Comparison of ENCODE assay signal across 1 cellular context in the genomic region with DNA sequence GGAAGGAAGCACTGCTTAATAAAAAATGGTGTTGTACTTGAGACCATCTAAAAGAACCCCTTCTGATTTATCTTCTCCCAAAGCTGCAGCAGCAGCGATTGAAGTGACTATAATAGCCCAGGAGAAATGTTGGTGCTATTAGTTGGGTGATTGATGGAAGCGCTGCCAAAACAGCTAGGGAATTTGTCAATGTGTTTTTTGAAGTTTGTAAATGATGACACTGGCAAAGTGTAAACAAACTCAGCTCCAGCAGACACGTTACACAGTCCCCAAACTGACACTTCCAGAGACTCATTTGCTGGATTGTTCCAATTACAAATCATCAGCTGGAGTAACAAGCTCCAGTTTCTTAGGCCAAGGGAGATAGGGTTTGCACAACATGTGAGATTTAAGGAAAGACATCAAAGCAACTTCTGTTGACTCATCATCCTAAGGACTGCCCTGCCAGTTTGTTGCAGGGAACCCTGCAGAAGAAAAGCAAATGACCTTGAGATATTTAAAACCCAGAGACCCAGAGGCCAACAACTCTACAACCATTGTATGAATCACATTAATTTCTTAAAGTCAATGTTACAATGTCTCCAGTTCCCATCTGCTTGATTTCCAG.
TF ChIP-seq lines count a peak whose summit lies in the region.

No MANE protein-coding gene starts in this region.

TF ChIP-seq in GM23338, 12 proteins besides CTCF, POLR2A, EP300 and RAD21 (continued from another document):
- TF ChIP-seq, protein P1, sequence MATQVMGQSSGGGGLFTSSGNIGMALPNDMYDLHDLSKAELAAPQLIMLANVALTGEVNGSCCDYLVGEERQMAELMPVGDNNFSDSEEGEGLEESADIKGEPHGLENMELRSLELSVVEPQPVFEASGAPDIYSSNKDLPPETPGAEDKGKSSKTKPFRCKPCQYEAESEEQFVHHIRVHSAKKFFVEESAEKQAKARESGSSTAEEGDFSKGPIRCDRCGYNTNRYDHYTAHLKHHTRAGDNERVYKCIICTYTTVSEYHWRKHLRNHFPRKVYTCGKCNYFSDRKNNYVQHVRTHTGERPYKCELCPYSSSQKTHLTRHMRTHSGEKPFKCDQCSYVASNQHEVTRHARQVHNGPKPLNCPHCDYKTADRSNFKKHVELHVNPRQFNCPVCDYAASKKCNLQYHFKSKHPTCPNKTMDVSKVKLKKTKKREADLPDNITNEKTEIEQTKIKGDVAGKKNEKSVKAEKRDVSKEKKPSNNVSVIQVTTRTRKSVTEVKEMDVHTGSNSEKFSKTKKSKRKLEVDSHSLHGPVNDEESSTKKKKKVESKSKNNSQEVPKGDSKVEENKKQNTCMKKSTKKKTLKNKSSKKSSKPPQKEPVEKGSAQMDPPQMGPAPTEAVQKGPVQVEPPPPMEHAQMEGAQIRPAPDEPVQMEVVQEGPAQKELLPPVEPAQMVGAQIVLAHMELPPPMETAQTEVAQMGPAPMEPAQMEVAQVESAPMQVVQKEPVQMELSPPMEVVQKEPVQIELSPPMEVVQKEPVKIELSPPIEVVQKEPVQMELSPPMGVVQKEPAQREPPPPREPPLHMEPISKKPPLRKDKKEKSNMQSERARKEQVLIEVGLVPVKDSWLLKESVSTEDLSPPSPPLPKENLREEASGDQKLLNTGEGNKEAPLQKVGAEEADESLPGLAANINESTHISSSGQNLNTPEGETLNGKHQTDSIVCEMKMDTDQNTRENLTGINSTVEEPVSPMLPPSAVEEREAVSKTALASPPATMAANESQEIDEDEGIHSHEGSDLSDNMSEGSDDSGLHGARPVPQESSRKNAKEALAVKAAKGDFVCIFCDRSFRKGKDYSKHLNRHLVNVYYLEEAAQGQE (IDR thresholded peaks at IDR 0.05; ENCODE audit: unreplicated experiment), result no peak
- TF ChIP-seq CREB1 (CRISPR knock-in tag; IDR thresholded peaks at IDR 0.05; ENCODE audit: low read depth) (no peak), STAT1 (IDR thresholded peaks at IDR 0.05; ENCODE audit: unreplicated experiment) (no peak), POLR2AphosphoS5 (IDR thresholded peaks at IDR 0.05; ENCODE audit: low read depth) (no peak), ZNF114 (CRISPR knock-in tag; IDR thresholded peaks at IDR 0.05) (no peak), NANOG (IDR thresholded peaks at IDR 0.05; ENCODE audit: borderline replicate concordance) (no peak), EZH2 (IDR thresholded peaks at IDR 0.05; ENCODE audit: low read depth, unreplicated experiment) (no peak), JUNB (IDR thresholded peaks at IDR 0.05; ENCODE audit: unreplicated experiment) (no peak), ZNF331 (CRISPR knock-in tag; IDR thresholded peaks at IDR 0.05; ENCODE audit: low read depth) (no peak)
- TF ChIP-seq, protein P2, sequence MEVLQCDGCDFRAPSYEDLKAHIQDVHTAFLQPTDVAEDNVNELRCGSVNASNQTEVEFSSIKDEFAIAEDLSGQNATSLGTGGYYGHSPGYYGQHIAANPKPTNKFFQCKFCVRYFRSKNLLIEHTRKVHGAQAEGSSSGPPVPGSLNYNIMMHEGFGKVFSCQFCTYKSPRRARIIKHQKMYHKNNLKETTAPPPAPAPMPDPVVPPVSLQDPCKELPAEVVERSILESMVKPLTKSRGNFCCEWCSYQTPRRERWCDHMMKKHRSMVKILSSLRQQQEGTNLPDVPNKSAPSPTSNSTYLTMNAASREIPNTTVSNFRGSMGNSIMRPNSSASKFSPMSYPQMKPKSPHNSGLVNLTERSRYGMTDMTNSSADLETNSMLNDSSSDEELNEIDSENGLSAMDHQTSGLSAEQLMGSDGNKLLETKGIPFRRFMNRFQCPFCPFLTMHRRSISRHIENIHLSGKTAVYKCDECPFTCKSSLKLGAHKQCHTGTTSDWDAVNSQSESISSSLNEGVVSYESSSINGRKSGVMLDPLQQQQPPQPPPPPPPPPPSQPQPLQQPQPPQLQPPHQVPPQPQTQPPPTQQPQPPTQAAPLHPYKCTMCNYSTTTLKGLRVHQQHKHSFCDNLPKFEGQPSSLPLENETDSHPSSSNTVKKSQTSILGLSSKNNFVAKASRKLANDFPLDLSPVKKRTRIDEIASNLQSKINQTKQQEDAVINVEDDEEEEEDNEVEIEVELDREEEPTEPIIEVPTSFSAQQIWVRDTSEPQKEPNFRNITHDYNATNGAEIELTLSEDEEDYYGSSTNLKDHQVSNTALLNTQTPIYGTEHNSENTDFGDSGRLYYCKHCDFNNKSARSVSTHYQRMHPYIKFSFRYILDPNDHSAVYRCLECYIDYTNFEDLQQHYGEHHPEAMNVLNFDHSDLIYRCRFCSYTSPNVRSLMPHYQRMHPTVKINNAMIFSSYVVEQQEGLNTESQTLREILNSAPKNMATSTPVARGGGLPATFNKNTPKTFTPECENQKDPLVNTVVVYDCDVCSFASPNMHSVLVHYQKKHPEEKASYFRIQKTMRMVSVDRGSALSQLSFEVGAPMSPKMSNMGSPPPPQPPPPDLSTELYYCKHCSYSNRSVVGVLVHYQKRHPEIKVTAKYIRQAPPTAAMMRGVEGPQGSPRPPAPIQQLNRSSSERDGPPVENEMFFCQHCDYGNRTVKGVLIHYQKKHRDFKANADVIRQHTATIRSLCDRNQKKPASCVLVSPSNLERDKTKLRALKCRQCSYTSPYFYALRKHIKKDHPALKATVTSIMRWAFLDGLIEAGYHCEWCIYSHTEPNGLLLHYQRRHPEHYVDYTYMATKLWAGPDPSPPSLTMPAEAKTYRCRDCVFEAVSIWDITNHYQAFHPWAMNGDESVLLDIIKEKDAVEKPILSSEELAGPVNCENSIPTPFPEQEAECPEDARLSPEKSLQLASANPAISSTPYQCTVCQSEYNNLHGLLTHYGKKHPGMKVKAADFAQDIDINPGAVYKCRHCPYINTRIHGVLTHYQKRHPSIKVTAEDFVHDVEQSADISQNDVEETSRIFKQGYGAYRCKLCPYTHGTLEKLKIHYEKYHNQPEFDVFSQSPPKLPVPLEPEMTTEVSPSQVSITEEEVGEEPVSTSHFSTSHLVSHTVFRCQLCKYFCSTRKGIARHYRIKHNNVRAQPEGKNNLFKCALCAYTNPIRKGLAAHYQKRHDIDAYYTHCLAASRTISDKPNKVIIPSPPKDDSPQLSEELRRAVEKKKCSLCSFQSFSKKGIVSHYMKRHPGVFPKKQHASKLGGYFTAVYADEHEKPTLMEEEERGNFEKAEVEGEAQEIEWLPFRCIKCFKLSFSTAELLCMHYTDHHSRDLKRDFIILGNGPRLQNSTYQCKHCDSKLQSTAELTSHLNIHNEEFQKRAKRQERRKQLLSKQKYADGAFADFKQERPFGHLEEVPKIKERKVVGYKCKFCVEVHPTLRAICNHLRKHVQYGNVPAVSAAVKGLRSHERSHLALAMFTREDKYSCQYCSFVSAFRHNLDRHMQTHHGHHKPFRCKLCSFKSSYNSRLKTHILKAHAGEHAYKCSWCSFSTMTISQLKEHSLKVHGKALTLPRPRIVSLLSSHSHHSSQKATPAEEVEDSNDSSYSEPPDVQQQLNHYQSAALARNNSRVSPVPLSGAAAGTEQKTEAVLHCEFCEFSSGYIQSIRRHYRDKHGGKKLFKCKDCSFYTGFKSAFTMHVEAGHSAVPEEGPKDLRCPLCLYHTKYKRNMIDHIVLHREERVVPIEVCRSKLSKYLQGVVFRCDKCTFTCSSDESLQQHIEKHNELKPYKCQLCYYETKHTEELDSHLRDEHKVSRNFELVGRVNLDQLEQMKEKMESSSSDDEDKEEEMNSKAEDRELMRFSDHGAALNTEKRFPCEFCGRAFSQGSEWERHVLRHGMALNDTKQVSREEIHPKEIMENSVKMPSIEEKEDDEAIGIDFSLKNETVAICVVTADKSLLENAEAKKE (CRISPR knock-in tag; IDR thresholded peaks at IDR 0.05), result no peak
